ENCODE assay signal across 8 cellular contexts in genomic region chr17:41835800-41836549, GRCh38. TPM values are rescaled to one million over a fixed set of nuclear protein-coding genes. Genes with fewer than 3 reads are reported as not detected.
DNase-seq lines count a peak whose midpoint lies in the region; ATAC-seq lines count a peak whose summit lies in the region.

NT5C3B (minus strand) TSS chr17:41836232; CDS start chr17:41836193, 39 bp downstream.

- DNase-seq in CD4-positive, CD25-positive, alpha-beta regulatory T cell = peak; percentile 25 to 50 (median 29)
- peak; percentile 28 for DNase-seq in NCI-H345 (lab: John Stamatoyannopoulos, UW)
- peak; percentile 67 for DNase-seq in activated CD8-positive, alpha-beta memory T cell treated with anti-CD3 and anti-CD28 coated beads, Interleukin-2, amount 10 ng/mL, durations not matched to agents 7 days and 5 days
- peak; percentile 39 to 49 for DNase-seq in stimulated activated CD8-positive, alpha-beta memory T cell treated with anti-CD3 and anti-CD28 coated beads, Interleukin-2, amount 100 ng/mL, for 48 hours (ENCODE audit: low read depth in 2 of 2)

- H3K27me3 ChIP-seq in CD4-positive, CD25-positive, alpha-beta regulatory T cell (ENCODE audit: control insufficient read depth, insufficient read depth, low read length) = peaks cover 3% of the 10 kb centered on the region
- H3K27me3 ChIP-seq in mononuclear cell (ENCODE audit: insufficient read depth, low read length) = no peaks in the 10 kb centered on the region

- no peaks in the 10 kb centered on the region for H3K36me3 ChIP-seq in CD4-positive, CD25-positive, alpha-beta regulatory T cell (ENCODE audit: control insufficient read depth, insufficient read depth, low read length)

- peak within 1 kb of the TSS; percentile 87 to 91 (median 89) for H3K4me3 Mint-ChIP-seq in CD4-positive, CD25-positive, alpha-beta regulatory T cell
- H3K4me3 Mint-ChIP-seq in activated CD8-positive, alpha-beta memory T cell treated with anti-CD3 and anti-CD28 coated beads, Interleukin-2, amount 10 ng/mL, durations not matched to agents 7 days and 5 days = peak within 1 kb of the TSS; percentile 77

- peak; percentile 63 to 78 for ATAC-seq in CD4-positive, CD25-positive, alpha-beta regulatory T cell (ENCODE audit: low read depth in 2 of 2)
- ATAC-seq in GM21529 (IDR thresholded peaks at IDR 0.05; ENCODE audit: unreplicated experiment) (peak; percentile 50), HG02973 (IDR thresholded peaks at IDR 0.05; ENCODE audit: unreplicated experiment) (no peak)
- ATAC-seq in activated CD8-positive, alpha-beta memory T cell treated with anti-CD3 and anti-CD28 coated beads, Interleukin-2, amount 10 ng/mL, durations not matched to agents 7 days and 5 days = peak; percentile 91

- CTCF ChIA-PET in activated CD8-positive, alpha-beta memory T cell treated with anti-CD3 and anti-CD28 coated beads, Interleukin-2, amount 10 ng/mL, durations not matched to agents 7 days and 5 days (lab: Charles Lee) = interaction anchor here (0.9 to 1.5 kb wide), 2 partner anchors 29 to 94 kb away, joined by 3 to 5 read pairs; partner anchors contain the start of genes KLHL11 and ODAD4

- H3K4me3 ChIP-seq in CD4-positive, CD25-positive, alpha-beta regulatory T cell (ENCODE audit: low read depth, low read length) = peak within 1 kb of the TSS; percentile 57
- peak within 1 kb of the TSS; percentile 55 for H3K4me3 ChIP-seq in mononuclear cell (ENCODE audit: low read length)

- peaks cover 12% of the 10 kb centered on the region for H3K4me1 ChIP-seq in CD4-positive, CD25-positive, alpha-beta regulatory T cell (ENCODE audit: control insufficient read depth, insufficient read depth, low read length, poor library complexity, severe bottlenecking)
- H3K4me1 ChIP-seq in mononuclear cell (ENCODE audit: insufficient read depth, low read length) = peaks cover 14% of the 10 kb centered on the region

- peaks cover 8 to 26% (median 9%) of the 10 kb centered on the region in 4 donors for H3K4me1 Mint-ChIP-seq in CD4-positive, CD25-positive, alpha-beta regulatory T cell
- peaks cover 15% of the 10 kb centered on the region for H3K4me1 Mint-ChIP-seq in activated CD8-positive, alpha-beta memory T cell treated with anti-CD3 and anti-CD28 coated beads, Interleukin-2, amount 10 ng/mL, durations not matched to agents 7 days and 5 days

- peaks cover 16% of the 10 kb centered on the region for H3K27me3 Mint-ChIP-seq in CD4-positive, CD25-positive, alpha-beta regulatory T cell
- H3K27me3 Mint-ChIP-seq in activated CD8-positive, alpha-beta memory T cell treated with anti-CD3 and anti-CD28 coated beads, Interleukin-2, amount 10 ng/mL, durations not matched to agents 7 days and 5 days = peaks cover 5% of the 10 kb centered on the region

- no peaks in the 10 kb centered on the region for H3K9me3 ChIP-seq in CD4-positive, CD25-positive, alpha-beta regulatory T cell (ENCODE audit: control insufficient read depth in 2 of 2, low read length in 2 of 2)
- H3K9me3 ChIP-seq in mononuclear cell (ENCODE audit: low read depth, low read length) = no peaks in the 10 kb centered on the region

- no peaks in the 10 kb centered on the region for H3K9me3 Mint-ChIP-seq in CD4-positive, CD25-positive, alpha-beta regulatory T cell
- H3K9me3 Mint-ChIP-seq in activated CD8-positive, alpha-beta memory T cell treated with anti-CD3 and anti-CD28 coated beads, Interleukin-2, amount 10 ng/mL, durations not matched to agents 7 days and 5 days (ENCODE audit: low read depth) = no peaks in the 10 kb centered on the region

- H3K27ac ChIP-seq in CD4-positive, CD25-positive, alpha-beta regulatory T cell (ENCODE audit: insufficient read depth, low read length, poor library complexity, severe bottlenecking) = no peak within 1 kb of the TSS

- peak within 1 kb of the TSS; percentile 70 to 88 (median 84) for H3K27ac Mint-ChIP-seq in CD4-positive, CD25-positive, alpha-beta regulatory T cell
- peak within 1 kb of the TSS; percentile 64 for H3K27ac Mint-ChIP-seq in activated CD8-positive, alpha-beta memory T cell treated with anti-CD3 and anti-CD28 coated beads, Interleukin-2, amount 10 ng/mL, durations not matched to agents 7 days and 5 days

- in situ Hi-C loops in endometrial microvascular endothelial cells (cut with HindIII; ENCODE audit: inconsistent ontology term, low pct_unique_long_range_greater_than_20kb, low sequenced_read_pairs) = no loop called here

- H3K36me3 Mint-ChIP-seq in CD4-positive, CD25-positive, alpha-beta regulatory T cell = peaks cover 8% of the 10 kb centered on the region
- H3K36me3 Mint-ChIP-seq in activated CD8-positive, alpha-beta memory T cell treated with anti-CD3 and anti-CD28 coated beads, Interleukin-2, amount 10 ng/mL, durations not matched to agents 7 days and 5 days = peaks cover 9% of the 10 kb centered on the region

RNA-seq across cellular contexts. Expression of gene NT5C3B, which starts in this region (rescaled TPM):
- total RNA-seq in CD4-positive, CD25-positive, alpha-beta regulatory T cell = 17.9 TPM
- polyA plus RNA-seq in CD4-positive, CD25-positive, alpha-beta regulatory T cell = 10 to 100 TPM; 15.5 to 37.7 (median 18.1) TPM
- 10 to 100 TPM; 28.2 to 35.0 TPM for total RNA-seq in activated CD8-positive, alpha-beta memory T cell treated with anti-CD3 and anti-CD28 coated beads, Interleukin-2, amount 10 ng/mL, durations not matched to agents 7 days and 5 days
- 56.4 TPM for total RNA-seq in endometrial microvascular endothelial cells (ENCODE audit: inconsistent ontology term)
- total RNA-seq in mononuclear cell = 30.5 TPM
